In genomic region chr5:77077821-77078176, GRCh38 we compare ENCODE assay signal across 8 cellular contexts. TPM values are rescaled to one million over a fixed set of nuclear protein-coding genes. Genes with fewer than 3 reads are reported as not detected.
DNase-seq lines count a peak whose midpoint lies in the region; ATAC-seq and TF ChIP-seq lines count a peak whose summit lies in the region.

No MANE protein-coding gene starts in this region.

- no peak for TF ChIP-seq CTCF in AG04449 (IDR thresholded peaks at IDR 0.05; ENCODE audit: insufficient read depth, low read length, missing control alignments)
- TF ChIP-seq CTCF in HFFc6 (IDR thresholded peaks at IDR 0.05), result peak; percentile 58; the same call in 1 of the 2 replicates

- peaks cover 3% of the 10 kb centered on the region for H3K27me3 Mint-ChIP-seq in HFFc6 (ENCODE audit: insufficient read depth)
- peaks cover 0 to 4% of the 10 kb centered on the region in 2 donors for H3K27me3 Mint-ChIP-seq in natural killer cell treated with Interleukin-12 subunit alpha and Interleukin-12 subunit beta and Interleukin-15 and Interleukin-18, amount 100 ng/mL, for 72 hours

- H3K4me1 Mint-ChIP-seq in HFFc6 (ENCODE audit: low read depth), result peaks cover 16% of the 10 kb centered on the region
- peaks cover 0 to 5% of the 10 kb centered on the region in 2 donors for H3K4me1 Mint-ChIP-seq in natural killer cell treated with Interleukin-12 subunit alpha and Interleukin-12 subunit beta and Interleukin-15 and Interleukin-18, amount 100 ng/mL, for 72 hours (ENCODE audit: low read depth in 2 of 2)

- no peak overlapping the region; the same call in 1 of the 2 replicates for H3K4me3 Mint-ChIP-seq in HFFc6
- peak overlapping the region; percentile 72 for H3K4me3 Mint-ChIP-seq in natural killer cell treated with Interleukin-12 subunit alpha and Interleukin-12 subunit beta and Interleukin-15 and Interleukin-18, amount 100 ng/mL, for 72 hours

- H3K4me3 ChIP-seq in AG04449 (ENCODE audit: low read depth, low read length), result peak overlapping the region; percentile 33

- POLR2A ChIA-PET in AG04449 (lab: Yijun Ruan, JAX), result interaction anchor here (1.7 kb wide), 1 partner anchor 414 kb away, joined by 5 read pairs; the partner anchor contains the start of gene WDR41

- H3K27ac Mint-ChIP-seq in HFFc6, result no peak overlapping the region
- no peak overlapping the region for H3K27ac Mint-ChIP-seq in natural killer cell treated with Interleukin-12 subunit alpha and Interleukin-12 subunit beta and Interleukin-15 and Interleukin-18, amount 100 ng/mL, for 72 hours

- DNase-seq in AG04449 (ENCODE audit: low read depth, low spot score) (no peak), HFFc6 (no peak), cerebellar cortex (ENCODE audit: low spot score) (peak; percentile 42), NCI-H2171 treated with DMSO at 0.1 percent for 48 hours (lab: John Stamatoyannopoulos, UW) (no peak), NCI-H774 (lab: John Stamatoyannopoulos, UW) (no peak)
- no peak for DNase-seq in natural killer cell treated with Interleukin-12 subunit alpha and Interleukin-12 subunit beta and Interleukin-15 and Interleukin-18, amount 100 ng/mL, for 72 hours (ENCODE audit: low spot score)

- no peak for ATAC-seq in natural killer cell treated with Interleukin-12 subunit alpha and Interleukin-12 subunit beta and Interleukin-15 and Interleukin-18, amount 100 ng/mL, for 72 hours
- ATAC-seq in HG03097 (IDR thresholded peaks at IDR 0.05; ENCODE audit: low FRiP score, unreplicated experiment), result no peak
- ATAC-seq in GM19467 (IDR thresholded peaks at IDR 0.05; ENCODE audit: unreplicated experiment), result no peak

- CTCF ChIA-PET in AG04449 (lab: Yijun Ruan, JAX), result interaction anchor here (0.8 to 4.1 kb wide), 27 partner anchors 10 to 477 kb away, joined by 3 to 73 read pairs (median 4); partner anchors contain the start of genes AGGF1, WDR41 and ZBED3

- peaks cover 4% of the 10 kb centered on the region; the same call in 1 of the 2 replicates for H3K36me3 Mint-ChIP-seq in HFFc6 (ENCODE audit: low read depth)
- no peaks in the 10 kb centered on the region for H3K36me3 Mint-ChIP-seq in natural killer cell treated with Interleukin-12 subunit alpha and Interleukin-12 subunit beta and Interleukin-15 and Interleukin-18, amount 100 ng/mL, for 72 hours

- H3K9me3 Mint-ChIP-seq in HFFc6, result no peaks in the 10 kb centered on the region
- H3K9me3 Mint-ChIP-seq in natural killer cell treated with Interleukin-12 subunit alpha and Interleukin-12 subunit beta and Interleukin-15 and Interleukin-18, amount 100 ng/mL, for 72 hours, result no peaks in the 10 kb centered on the region

RNA-seq across cellular contexts. Expression of gene ZBED3, which starts 9.3 kb away (rescaled TPM):
- 1 to 10 TPM; 1.7 to 2.1 (median 1.9) TPM for total RNA-seq in HFFc6 (2021; fragmentation: NEBNext Ultra II Directional; extraction: Animal tissue kit (Norgen Biotek cat#: 25700))
- total RNA-seq in natural killer cell treated with Interleukin-12 subunit alpha and Interleukin-12 subunit beta and Interleukin-15 and Interleukin-18, amount 100 ng/mL, for 72 hours, result under 1 TPM; 0.12 to 0.17 TPM

RNA-seq across cellular contexts. Expression of gene AGGF1, which starts 47.6 kb away (rescaled TPM):
- 10 to 100 TPM; 19.7 to 23.0 (median 20.5) TPM for total RNA-seq in HFFc6 (2021; fragmentation: NEBNext Ultra II Directional; extraction: Animal tissue kit (Norgen Biotek cat#: 25700))
- total RNA-seq in natural killer cell treated with Interleukin-12 subunit alpha and Interleukin-12 subunit beta and Interleukin-15 and Interleukin-18, amount 100 ng/mL, for 72 hours, result 10 to 100 TPM; 23.7 to 33.3 TPM
